ENCODE assay signal across 8 cellular contexts in the genomic region with DNA sequence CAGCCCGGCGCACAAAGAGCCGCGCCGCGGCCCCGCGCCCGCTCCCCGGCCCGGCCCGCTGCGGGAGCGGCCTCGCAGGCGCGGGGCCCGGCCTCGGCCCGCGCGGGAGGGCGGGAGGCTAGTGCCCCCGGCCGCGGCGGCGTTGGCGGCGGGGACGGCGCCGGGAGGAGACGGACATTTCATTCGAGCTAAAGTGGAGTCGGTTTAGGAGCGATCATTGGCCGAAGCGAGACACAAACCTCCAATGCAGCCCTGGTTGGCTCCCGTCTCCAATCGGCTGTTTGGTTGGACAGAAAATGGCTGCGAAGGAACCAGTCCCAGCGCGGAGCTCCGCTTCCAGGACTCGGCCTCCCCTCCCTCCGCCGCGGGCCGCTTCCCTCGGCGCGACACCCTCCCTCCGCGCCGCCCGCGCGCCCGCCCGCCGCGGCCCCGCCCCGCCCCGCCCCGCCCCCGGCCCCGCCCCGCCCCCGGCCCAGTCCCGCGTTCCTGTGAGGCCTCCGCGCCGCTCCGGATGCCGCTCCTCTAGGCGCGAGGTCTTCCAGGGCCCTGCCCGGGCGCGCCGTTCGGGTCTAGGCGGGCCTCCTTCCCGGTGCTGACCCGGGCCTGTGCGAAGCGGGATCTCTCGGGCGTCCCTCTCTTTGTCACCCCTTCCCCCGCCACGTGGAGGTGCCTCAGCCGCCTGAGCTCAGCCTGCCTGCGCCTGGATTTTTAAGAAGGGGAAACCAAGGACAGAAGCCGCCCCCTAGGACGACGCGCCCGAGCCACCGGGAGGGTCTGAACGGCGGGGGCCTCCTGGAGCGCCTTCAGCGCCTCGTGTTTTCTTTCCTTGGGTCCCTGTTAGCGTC. TPM values are rescaled to one million over a fixed set of nuclear protein-coding genes. Genes with fewer than 3 reads are reported as not detected.
DNase-seq lines count a peak whose midpoint lies in the region; ATAC-seq, FAIRE-seq and TF ChIP-seq lines count a peak whose summit lies in the region.

NFYB (minus strand) TSS at position 309 of the 845 bp plus-strand sequence. CDS start 2,757 bp downstream, outside the sequence.

- H3K4me3 ChIP-seq in A673 (ENCODE audit: low read depth, low read length, poor library complexity, severe bottlenecking) (peak within 1 kb of the TSS; percentile 81), breast epithelium (peak within 1 kb of the TSS; percentile 74 to 92 (median 80)), iPS-20b (ENCODE audit: low read length) (peak within 1 kb of the TSS; percentile 92), small intestine (ENCODE audit: low read depth in 1 of 2, low read length in 2 of 2) (peak within 1 kb of the TSS; percentile 93 to 98)

- POLR2A ChIA-PET in A673 (lab: Charles Lee; ENCODE audit: low non-redundant PET), result interaction anchor here (0.6 to 0.9 kb wide), 3 partner anchors 169 to 208 kb away, joined by 3 to 9 read pairs (median 3); no protein-coding TSS in a partner anchor

- H3K4me1 ChIP-seq in A673 (ENCODE audit: insufficient read depth, low read length, poor library complexity, severe bottlenecking) (peaks cover 23% of the 10 kb centered on the region), breast epithelium (peaks cover 3 to 4% of the 10 kb centered on the region in 2 donors), iPS-20b (ENCODE audit: insufficient read depth, low read length) (peaks cover 19% of the 10 kb centered on the region), small intestine (ENCODE audit: control insufficient read depth in 2 of 2, insufficient read depth in 1 of 2, low read depth in 1 of 2, low read length in 1 of 2) (peaks cover 0 to 2% of the 10 kb centered on the region in 2 donors)

- H3K27me3 ChIP-seq in A673 (replicated peaks; ENCODE audit: insufficient read depth, low read depth, low read length, poor library complexity), result no peaks in the 10 kb centered on the region
- no peaks in the 10 kb centered on the region for H3K27me3 ChIP-seq in breast epithelium
- peaks cover 6% of the 10 kb centered on the region; the same call in 1 of the 2 replicates for H3K27me3 ChIP-seq in iPS-20b (ENCODE audit: insufficient read depth, low read length)
- no peaks in the 10 kb centered on the region for H3K27me3 ChIP-seq in small intestine (ENCODE audit: control insufficient read depth in 2 of 2, insufficient read depth in 2 of 2, low read length in 2 of 2)

- H3K27ac ChIP-seq in A673 (ENCODE audit: low read depth, low read length, poor library complexity, severe bottlenecking), result peak within 1 kb of the TSS; percentile 87
- H3K27ac ChIP-seq in VCaP, result peak within 1 kb of the TSS; percentile 98
- H3K27ac ChIP-seq in breast epithelium, result peak within 1 kb of the TSS; percentile 85 to 99
- peak within 1 kb of the TSS; percentile 75 for H3K27ac ChIP-seq in iPS-20b (ENCODE audit: low read length)
- peak within 1 kb of the TSS; percentile 95 for H3K27ac ChIP-seq in small intestine (ENCODE audit: low read depth in 1 of 2, low read length in 1 of 2)

- no peak for FAIRE-seq in small intestine (lab: Jason Lieb, UNC)

- DNase-seq in A673 (ENCODE audit: low spot score), result peak; percentile 96
- peak; percentile 93 for DNase-seq in NCI-H2196 (lab: John Stamatoyannopoulos, UW; ENCODE audit: unreplicated experiment)
- peak; percentile 94 to 96 for DNase-seq in breast epithelium (ENCODE audit: low spot score in 2 of 2)
- DNase-seq in small intestine, result peak; percentile 98

- TF ChIP-seq POLR2A in breast epithelium (IDR thresholded peaks at IDR 0.05), result no peak

- no TSS peak for BruUV-seq in A673 (replicated peaks; lab: Mats Ljungman, UMichigan)

- TF ChIP-seq CTCF in A673 (conservative IDR thresholded peaks at IDR 0.05; ENCODE audit: low read depth, low read length) (no peak), VCaP (conservative IDR thresholded peaks at IDR 0.05) (no peak), breast epithelium (IDR thresholded peaks at IDR 0.05) (no peak)

- 2 to 5% (median 3%) methylated on average over 59 to 108 of the region's 108 CpGs for WGBS in small intestine, 3 donors

- H3K9me3 ChIP-seq in A673 (ENCODE audit: low read depth, low read length, poor library complexity, severe bottlenecking), result no peaks in the 10 kb centered on the region
- H3K9me3 ChIP-seq in breast epithelium, result no peaks in the 10 kb centered on the region
- no peaks in the 10 kb centered on the region for H3K9me3 ChIP-seq in iPS-20b (ENCODE audit: insufficient read depth, low read depth, low read length)
- no peaks in the 10 kb centered on the region for H3K9me3 ChIP-seq in small intestine (ENCODE audit: control insufficient read depth, low read depth)

- peak within 1 kb of the TSS; percentile 96 for H3K9ac ChIP-seq in iPS-20b (ENCODE audit: low read depth, low read length)

- intact Hi-C loops in A673 (cut with micrococcal nuclease; ENCODE audit: unreplicated experiment) (no loop called here), breast epithelium (cut with DNase I; ENCODE audit: low total_unique reads) (no loop called here)

- CTCF ChIA-PET in A673 (lab: Charles Lee), result no interaction called here

- ATAC-seq in GM18868 (IDR thresholded peaks at IDR 0.05; ENCODE audit: unreplicated experiment) (peak; percentile 89), HG03108 (IDR thresholded peaks at IDR 0.05; ENCODE audit: unreplicated experiment) (peak; percentile 94)

- H3K36me3 ChIP-seq in A673 (ENCODE audit: insufficient read depth, low read length, poor library complexity, severe bottlenecking) (peaks cover 2% of the 10 kb centered on the region), breast epithelium (no peaks in the 10 kb centered on the region), iPS-20b (ENCODE audit: insufficient read depth, low read depth, low read length) (peaks cover 21% of the 10 kb centered on the region), small intestine (ENCODE audit: control insufficient read depth in 2 of 2, insufficient read depth in 2 of 2, low read length in 2 of 2) (no peaks in the 10 kb centered on the region)

RNA-seq across cellular contexts. Expression of gene NFYB, which starts in this region (rescaled TPM):
- 28.1 and 29.0 TPM in 2 replicates for total RNA-seq in A673 (2021)
- total RNA-seq in breast epithelium, result 10 to 100 TPM; 51.1 to 59.3 (median 54.2) TPM
- polyA plus RNA-seq in small intestine, result 10 to 100 TPM; 14.1 to 18.0 (median 15.4) TPM

Comparison
In these comparisons a context has a peak if more than half of its experiments do, and no peak if none do; other contexts are left out.
1. Peak in every context shown above with its lines: DNase-seq, ATAC-seq, H3K4me3 ChIP-seq and H3K27ac ChIP-seq.